In genomic region chr17:2393184-2393953, GRCh38 we compare ENCODE assay signal across 8 cellular contexts. TPM values are rescaled to one million over a fixed set of nuclear protein-coding genes. Genes with fewer than 3 reads are reported as not detected.
A peak's percentile ranks its signal among the peaks of the same experiment; 100 is the strongest.
DNase-seq lines count a peak whose midpoint lies in the region; ATAC-seq and TF ChIP-seq lines count a peak whose summit lies in the region.

No MANE protein-coding gene starts in this region.

- no peaks in the 10 kb centered on the region for H3K27me3 ChIP-seq in mesendoderm (ENCODE audit: insufficient read depth, low read length, poor library complexity)

- no peak overlapping the region for H4K8ac ChIP-seq in mesendoderm (ENCODE audit: low read depth, low read length)

- H2AK5ac ChIP-seq in mesendoderm (ENCODE audit: low read length), result no peak overlapping the region

- H2BK5ac ChIP-seq in mesendoderm (ENCODE audit: low read length), result peak overlapping the region; percentile 35

- H3K9ac ChIP-seq in mesendoderm (ENCODE audit: low read length), result peak overlapping the region; percentile 88

- peaks cover 62% of the 10 kb centered on the region for H3K4me1 Mint-ChIP-seq in CD14-positive monocyte
- H3K4me1 Mint-ChIP-seq in effector memory CD8-positive, alpha-beta T cell (ENCODE audit: low read depth in 2 of 2), result peaks cover 42 to 51% of the 10 kb centered on the region in 2 donors

- H3K27ac ChIP-seq in mesendoderm (ENCODE audit: low read depth, low read length), result peak overlapping the region; percentile 92

- peak overlapping the region; percentile 97 for H3K56ac ChIP-seq in mesendoderm (ENCODE audit: low read length)

- intact Hi-C loops in CD14-positive monocyte (cut with micrococcal nuclease), result loop anchor here in 1 of 2 donors (5.0 to 10.0 kb wide), 2 partner anchors 676 to 749 kb away; partner anchors contain the start of genes RILP and SCARF1

- peak overlapping the region; percentile 48 for H3K4me3 ChIP-seq in mesendoderm (ENCODE audit: low read length)

- ATAC-seq in GM19324 (IDR thresholded peaks at IDR 0.05; ENCODE audit: low FRiP score, unreplicated experiment) (peak; percentile 52), HG03457 (IDR thresholded peaks at IDR 0.05; ENCODE audit: unreplicated experiment) (peak; percentile 28)
- ATAC-seq in effector memory CD8-positive, alpha-beta T cell (replicated peaks), result peak; percentile 54

- no peak for TF ChIP-seq CTCF in CD14-positive monocyte (IDR thresholded peaks at IDR 0.05)

- H3K36me3 ChIP-seq in mesendoderm (ENCODE audit: control insufficient read depth, insufficient read depth, low read length), result no peaks in the 10 kb centered on the region

- H3K18ac ChIP-seq in mesendoderm (ENCODE audit: low read length), result peak overlapping the region; percentile 60

- peaks cover 50 to 52% of the 10 kb centered on the region in 2 donors for H3K36me3 Mint-ChIP-seq in CD14-positive monocyte
- H3K36me3 Mint-ChIP-seq in effector memory CD8-positive, alpha-beta T cell (ENCODE audit: insufficient read depth), result peaks cover 68% of the 10 kb centered on the region

- H3K4me3 Mint-ChIP-seq in CD14-positive monocyte, result peak overlapping the region; percentile 73 to 84
- H3K4me3 Mint-ChIP-seq in effector memory CD8-positive, alpha-beta T cell, result peak overlapping the region; percentile 90 to 91

- no CpG with 5 or more reads among the region's 99 CpGs for WGBS in mesendoderm (ENCODE audit: extremely low coverage, insufficient coverage, low lambda C conversion rate)

- peaks cover 0 to 2% (median 2%) of the 10 kb centered on the region in 3 donors for H3K27me3 Mint-ChIP-seq in CD14-positive monocyte (ENCODE audit: low read depth in 3 of 3)
- no peaks in the 10 kb centered on the region for H3K27me3 Mint-ChIP-seq in effector memory CD8-positive, alpha-beta T cell

- H3K79me2 ChIP-seq in mesendoderm (ENCODE audit: control insufficient read depth, insufficient read depth, low read length), result peaks cover 12% of the 10 kb centered on the region

- H3K4ac ChIP-seq in mesendoderm (ENCODE audit: low read depth, low read length), result peak overlapping the region; percentile 63

- no peak overlapping the region for H2BK15ac ChIP-seq in mesendoderm (replicated peaks; ENCODE audit: low read depth)

- peaks cover 14% of the 10 kb centered on the region for H3K79me1 ChIP-seq in mesendoderm (ENCODE audit: low read length)

- H3K27ac Mint-ChIP-seq in CD14-positive monocyte, result peak overlapping the region; percentile 95 to 100 (median 97)
- peak overlapping the region; percentile 97 to 98 for H3K27ac Mint-ChIP-seq in effector memory CD8-positive, alpha-beta T cell

- peak; percentile 95 for DNase-seq in CD14-positive monocyte (ENCODE audit: low spot score)
- peak; percentile 45 for DNase-seq in NK-92 (lab: John Stamatoyannopoulos, UW; ENCODE audit: unreplicated experiment)
- DNase-seq in activated CD8-positive, alpha-beta memory T cell treated with anti-CD3 and anti-CD28 coated beads for 48 hours (ENCODE audit: low read depth in 2 of 3, low spot score in 2 of 3), result peak; percentile 67 to 83 (median 82)
- DNase-seq in effector memory CD8-positive, alpha-beta T cell, result peak; percentile 86 to 87 (median 86)
- peak; percentile 91 for DNase-seq in mesendoderm
- peak; percentile 88 for DNase-seq in stimulated activated CD8-positive, alpha-beta memory T cell treated with anti-CD3 and anti-CD28 coated beads, Interleukin-12 subunit alpha, Interleukin-12 subunit beta, amount 100 ng/mL, for 4 hours (ENCODE audit: low read depth)

- peak overlapping the region; percentile 97 for H3K23ac ChIP-seq in mesendoderm (ENCODE audit: low read length)

- H3K9me3 Mint-ChIP-seq in CD14-positive monocyte, result no peaks in the 10 kb centered on the region
- no peaks in the 10 kb centered on the region for H3K9me3 Mint-ChIP-seq in effector memory CD8-positive, alpha-beta T cell

- peaks cover 7% of the 10 kb centered on the region for H3K4me1 ChIP-seq in mesendoderm (ENCODE audit: control insufficient read depth, low read depth, low read length)

- no peak overlapping the region for H4K5ac ChIP-seq in mesendoderm (ENCODE audit: low read length)

- H3K4me2 ChIP-seq in mesendoderm (ENCODE audit: low read length), result peak overlapping the region; percentile 87

- peak overlapping the region; percentile 33 for H2BK120ac ChIP-seq in mesendoderm (ENCODE audit: low read depth, low read length)

RNA-seq across cellular contexts. Expression of gene MNT, which starts 7.5 kb away (rescaled TPM):
- polyA plus RNA-seq in CD14-positive monocyte, result 1 to 10 TPM in 1 of 2 donors, under 1 TPM in 1; 0.28 to 1.3 TPM
- 10.1 TPM for polyA plus RNA-seq in mesendoderm (2013, experiment 1 of 2)
- polyA plus RNA-seq in mesendoderm (2013, experiment 2 of 2), result 10.7 TPM

RNA-seq across cellular contexts. Expression of gene SGSM2, which starts 56.1 kb away (rescaled TPM):
- 1 to 10 TPM; 3.0 to 3.5 TPM for polyA plus RNA-seq in CD14-positive monocyte
- 9.5 TPM for polyA plus RNA-seq in mesendoderm (2013, experiment 1 of 2)
- polyA plus RNA-seq in mesendoderm (2013, experiment 2 of 2), result 10.1 TPM

RNA-seq across cellular contexts. Expression of gene TSR1, which starts 57.1 kb away (rescaled TPM):
- polyA plus RNA-seq in CD14-positive monocyte, result 1 to 10 TPM; 8.1 to 9.3 TPM
- 57.2 TPM for polyA plus RNA-seq in mesendoderm (2013, experiment 1 of 2)
- polyA plus RNA-seq in mesendoderm (2013, experiment 2 of 2), result 56.6 TPM

Comparison
In these comparisons a context has a peak if more than half of its experiments do, and no peak if none do; other contexts are left out.
1. Peak in every context shown above with its lines: DNase-seq, ATAC-seq, H3K4me3 ChIP-seq and H3K27ac ChIP-seq.
2. DNase-seq: peak in every context shown above with its lines; median percentile 95 in CD14-positive monocyte; 91 in mesendoderm; 88 in stimulated activated CD8-positive, alpha-beta memory T cell treated with anti-CD3 and anti-CD28 coated beads, Interleukin-12 subunit alpha, Interleukin-12 subunit beta, amount 100 ng/mL, for 4 hours; 86 in effector memory CD8-positive, alpha-beta T cell; 82 in activated CD8-positive, alpha-beta memory T cell treated with anti-CD3 and anti-CD28 coated beads for 48 hours; 45 in NK-92.